37 cellular contexts compared by ENCODE assay signal in genomic region chr4:37836256-37836655, GRCh38.
"Had no signal": no experiment of that assay in that cellular context is flagged by ENCODE, and none has a peak within 500 bp of the region (broad histone marks: within the 10 kb centered on the region; RNA-seq: fewer than 3 reads in every experiment).

No MANE protein-coding gene starts in this region.

- H3K79me2 ChIP-seq: parathyroid adenoma had no signal

- H3K27ac ChIP-seq: adrenal gland, cardiac muscle cell, dorsolateral prefrontal cortex, parathyroid adenoma, psoas muscle, vagina, WERI-Rb-1 had no signal

- H2AFZ ChIP-seq: parathyroid adenoma had no signal

- DNase-seq: activated CD4-positive, alpha-beta T cell treated with anti-CD3 and anti-CD28 coated beads for 48 hours; activated CD4-positive, alpha-beta T cell treated with anti-CD3 and anti-CD28 coated beads, Interleukin-2, amount 50 U/mL, for 48 hours; activated CD8-positive, alpha-beta memory T cell treated with anti-CD3 and anti-CD28 coated beads, Interleukin-2, amount 50 U/mL, for 48 hours; activated naive CD4-positive, alpha-beta T cell; activated T-cell treated with anti-CD3 and anti-CD28 coated beads, Interleukin-2, amount 50 U/mL, for 24 hours; adrenal gland; aorta; cerebellar nuclear complex; dorsolateral prefrontal cortex; effector memory CD4-positive, alpha-beta T cell; erythroblast; gastrocnemius medialis; glutamatergic neuron; left lung; lower lobe of right lung; mesenchymal stem cell; nucleus accumbens; psoas muscle; sigmoid colon; small intestine; stimulated activated CD4-positive, alpha-beta T cell treated with anti-CD3 and anti-CD28 coated beads, Interleukin-4, amount 100 ng/mL, for 4 hours; stimulated activated CD8-positive, alpha-beta memory T cell treated with anti-CD3 and anti-CD28 coated beads, Interleukin-4, amount 100 ng/mL, for 48 hours; stimulated activated naive CD4-positive, alpha-beta T cell treated with Interleukin-2 at 50 U/mL for 16 hours; SW 1271; T1000; upper lobe of left lung; WERI-Rb-1 had no signal

- FAIRE-seq: islet of Langerhans, small intestine had no signal

- H3K4me3 ChIP-seq: adrenal gland, cardiac muscle cell, coronary artery, dorsolateral prefrontal cortex, gastrocnemius medialis, left lung, lower lobe of right lung, psoas muscle, sigmoid colon, thoracic aorta, upper lobe of left lung, vagina had no signal

- ATAC-seq: activated CD4-positive, CD25-positive, alpha-beta regulatory T cell treated with anti-CD3 and anti-CD28 coated beads, Interleukin-2, amount 50 U/mL, for 24 hours; gastrocnemius medialis; left lung; lower lobe of right lung; psoas muscle had no signal

- H3K4me3 Mint-ChIP-seq: activated T-cell treated with anti-CD3 and anti-CD28 coated beads, Interleukin-2, amount 50 U/mL, for 24 hours; brain; T-helper 1 cell treated with Interleukin-12 subunit alpha and Interleukin-12 subunit beta and Interleukin-4 antibody, amounts not matched to agents 30 μg/mL and 1 μg/mL, for 36 hours had no signal

- H3K27me3 ChIP-seq: adrenal gland, cardiac muscle cell, dorsolateral prefrontal cortex, gastrocnemius medialis, left lung, sigmoid colon, upper lobe of left lung, vagina had no signal

- H3K27me3 Mint-ChIP-seq: activated T-cell treated with anti-CD3 and anti-CD28 coated beads, Interleukin-2, amount 50 U/mL, for 24 hours; brain had no signal

- H3K9me3 ChIP-seq: adrenal gland, gastrocnemius medialis, left lung, lower lobe of right lung, psoas muscle, sigmoid colon, thoracic aorta, upper lobe of left lung, vagina had no signal

- H3K9me3 Mint-ChIP-seq: activated naive CD4-positive, alpha-beta T cell treated with anti-CD3 and anti-CD28 coated beads, Interleukin-2, amount 50 U/mL, for 72 hours; activated T-cell treated with anti-CD3 and anti-CD28 coated beads, Interleukin-2, amount 50 U/mL, for 24 hours; brain; T-helper 1 cell treated with Interleukin-12 subunit alpha and Interleukin-12 subunit beta and Interleukin-4 antibody, amounts not matched to agents 30 μg/mL and 1 μg/mL, for 36 hours had no signal

- H3K4me1 ChIP-seq: gastrocnemius medialis, parathyroid adenoma, psoas muscle had no signal

- H3K9ac ChIP-seq: parathyroid adenoma had no signal

- H3K27ac Mint-ChIP-seq: activated naive CD4-positive, alpha-beta T cell treated with anti-CD3 and anti-CD28 coated beads, Interleukin-2, amount 50 U/mL, for 72 hours; brain; T-helper 1 cell treated with Interleukin-12 subunit alpha and Interleukin-12 subunit beta and Interleukin-4 antibody, amounts not matched to agents 30 μg/mL and 1 μg/mL, for 36 hours had no signal
